1 cellular context compared by ENCODE assay signal in the genomic region with DNA sequence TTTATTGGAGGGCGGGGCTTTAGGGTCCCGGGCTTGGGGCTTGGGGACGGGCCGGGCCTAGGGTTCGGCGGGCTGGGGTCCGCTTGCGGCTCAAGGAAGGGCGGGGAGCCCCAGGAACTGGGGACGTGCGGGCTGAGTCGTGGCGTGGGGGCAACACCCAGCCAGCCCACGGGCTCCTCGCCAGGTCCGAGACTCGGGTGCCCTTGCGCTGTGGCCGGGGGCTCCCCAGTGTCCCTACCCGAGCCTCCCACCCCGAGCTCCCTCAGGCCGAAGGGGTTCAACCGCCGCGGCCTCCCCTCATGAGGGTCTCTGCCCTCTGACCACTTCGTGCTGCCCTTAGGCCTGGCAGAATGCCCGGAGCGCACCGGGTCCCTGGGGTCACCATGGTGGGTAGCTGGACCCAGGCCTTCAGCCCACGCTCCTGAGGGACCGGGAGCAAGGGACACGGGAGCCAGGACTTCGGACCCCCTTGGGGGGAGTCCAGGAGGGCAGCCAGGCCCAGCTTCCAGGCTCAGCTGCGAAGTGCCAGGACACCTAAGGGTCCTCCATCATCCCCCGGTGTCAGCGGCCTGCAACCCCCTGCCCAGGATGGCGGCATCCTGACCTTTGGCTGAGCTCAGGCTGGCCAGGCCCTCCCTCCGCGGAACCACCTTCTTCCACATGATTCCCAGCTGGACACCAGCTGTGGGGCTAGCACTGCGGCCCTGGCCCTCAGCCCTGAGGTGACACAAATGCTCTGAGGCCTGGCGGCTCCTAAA.
A peak's percentile ranks its signal among the peaks of the same experiment; 100 is the strongest.
TF ChIP-seq lines count a peak whose summit lies in the region.

No MANE protein-coding gene starts in this region.

TF ChIP-seq in HepG2, 621 proteins besides CTCF, POLR2A, EP300 and RAD21 (continued from another document):
- TF ChIP-seq KMT2A (CRISPR knock-in tag; IDR thresholded peaks at IDR 0.05) (no peak), RBM22 (optimal IDR thresholded peaks at IDR 0.05; ENCODE audit: low read length) (no peak), AGO2 (optimal IDR thresholded peaks at IDR 0.05; ENCODE audit: low read depth, low read length) (peak; percentile 17), ZNF350 (CRISPR knock-in tag; IDR thresholded peaks at IDR 0.05; ENCODE audit: borderline replicate concordance, low read depth) (no peak), ZNF510 (CRISPR knock-in tag; IDR thresholded peaks at IDR 0.05; ENCODE audit: low read depth) (no peak), CHCHD3 (CRISPR knock-in tag; IDR thresholded peaks at IDR 0.05) (no peak), DR1 (CRISPR knock-in tag; IDR thresholded peaks at IDR 0.05) (no peak), CBX1 (IDR thresholded peaks at IDR 0.05; ENCODE audit: low read depth) (peak; percentile 36), ZSCAN29 (CRISPR knock-in tag; conservative IDR thresholded peaks at IDR 0.05) (no peak), KDM4B (CRISPR knock-in tag; IDR thresholded peaks at IDR 0.05) (no peak), ZNF558 (CRISPR knock-in tag; IDR thresholded peaks at IDR 0.05; ENCODE audit: borderline replicate concordance) (peak; percentile 81), ZMYM3 (CRISPR knock-in tag; IDR thresholded peaks at IDR 0.05) (peak; percentile 33; the same call in 1 of the 2 replicates), JDP2 (CRISPR knock-in tag; IDR thresholded peaks at IDR 0.05; ENCODE audit: borderline replicate concordance) (no peak), RBFOX2 (IDR thresholded peaks at IDR 0.05; ENCODE audit: low read depth, low read length) (peak; percentile 63; the same call in 1 of the 2 replicates), TCF12 (IDR thresholded peaks at IDR 0.05) (no peak), TCF12 (CRISPR knock-in tag; IDR thresholded peaks at IDR 0.05) (no peak), DNMT3B (CRISPR knock-in tag; conservative IDR thresholded peaks at IDR 0.05) (no peak), NPAS2 (CRISPR knock-in tag; IDR thresholded peaks at IDR 0.05; ENCODE audit: borderline replicate concordance) (no peak), SIX4 (CRISPR knock-in tag; IDR thresholded peaks at IDR 0.05) (no peak), ZNF839 (CRISPR knock-in tag; IDR thresholded peaks at IDR 0.05; ENCODE audit: borderline replicate concordance) (no peak; the same call in 1 of the 2 replicates), TOE1 (CRISPR knock-in tag; IDR thresholded peaks at IDR 0.05) (no peak), ESRRA (CRISPR knock-in tag; IDR thresholded peaks at IDR 0.05; ENCODE audit: low read depth) (0 out of 2 replicates have a peak, but pooled peaks have one; percentile 38), GATA4 (IDR thresholded peaks at IDR 0.05; ENCODE audit: borderline replicate concordance, low read depth) (no peak), NBN (conservative IDR thresholded peaks at IDR 0.05) (no peak), MTF1 (CRISPR knock-in tag; IDR thresholded peaks at IDR 0.05) (no peak), FIP1L1 (IDR thresholded peaks at IDR 0.05; ENCODE audit: borderline replicate concordance, insufficient read depth, low read depth, low read length) (no peak), CBX2 (IDR thresholded peaks at IDR 0.05; ENCODE audit: low read depth, low read length) (no peak), CBX2 (CRISPR knock-in tag; IDR thresholded peaks at IDR 0.05; ENCODE audit: low read depth) (no peak), ZNF737 (CRISPR knock-in tag; IDR thresholded peaks at IDR 0.05; ENCODE audit: borderline replicate concordance) (0 out of 2 replicates have a peak, but pooled peaks have one; percentile 59), NFRKB (IDR thresholded peaks at IDR 0.05) (no peak), NRL (CRISPR knock-in tag; IDR thresholded peaks at IDR 0.05; ENCODE audit: borderline replicate concordance) (peak; percentile 27; the same call in 1 of the 2 replicates)
- TF ChIP-seq, protein P1, sequence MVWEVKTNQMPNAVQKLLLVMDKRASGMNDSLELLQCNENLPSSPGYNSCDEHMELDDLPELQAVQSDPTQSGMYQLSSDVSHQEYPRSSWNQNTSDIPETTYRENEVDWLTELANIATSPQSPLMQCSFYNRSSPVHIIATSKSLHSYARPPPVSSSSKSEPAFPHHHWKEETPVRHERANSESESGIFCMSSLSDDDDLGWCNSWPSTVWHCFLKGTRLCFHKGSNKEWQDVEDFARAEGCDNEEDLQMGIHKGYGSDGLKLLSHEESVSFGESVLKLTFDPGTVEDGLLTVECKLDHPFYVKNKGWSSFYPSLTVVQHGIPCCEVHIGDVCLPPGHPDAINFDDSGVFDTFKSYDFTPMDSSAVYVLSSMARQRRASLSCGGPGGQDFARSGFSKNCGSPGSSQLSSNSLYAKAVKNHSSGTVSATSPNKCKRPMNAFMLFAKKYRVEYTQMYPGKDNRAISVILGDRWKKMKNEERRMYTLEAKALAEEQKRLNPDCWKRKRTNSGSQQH (CRISPR knock-in tag; IDR thresholded peaks at IDR 0.05; ENCODE audit: low read depth): no peak
- TF ChIP-seq, protein P2, sequence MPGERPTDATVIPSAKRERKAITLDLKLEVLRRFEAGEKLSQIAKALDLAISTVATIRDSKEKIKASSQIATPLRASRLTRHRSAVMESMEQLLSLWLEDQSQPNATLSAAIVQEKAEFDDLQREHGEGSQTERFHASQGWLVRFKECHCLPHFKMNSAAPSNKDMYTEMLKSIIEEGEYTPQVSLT (CRISPR knock-in tag; IDR thresholded peaks at IDR 0.05; ENCODE audit: borderline replicate concordance, low read depth): no peak
- TF ChIP-seq, protein P3, sequence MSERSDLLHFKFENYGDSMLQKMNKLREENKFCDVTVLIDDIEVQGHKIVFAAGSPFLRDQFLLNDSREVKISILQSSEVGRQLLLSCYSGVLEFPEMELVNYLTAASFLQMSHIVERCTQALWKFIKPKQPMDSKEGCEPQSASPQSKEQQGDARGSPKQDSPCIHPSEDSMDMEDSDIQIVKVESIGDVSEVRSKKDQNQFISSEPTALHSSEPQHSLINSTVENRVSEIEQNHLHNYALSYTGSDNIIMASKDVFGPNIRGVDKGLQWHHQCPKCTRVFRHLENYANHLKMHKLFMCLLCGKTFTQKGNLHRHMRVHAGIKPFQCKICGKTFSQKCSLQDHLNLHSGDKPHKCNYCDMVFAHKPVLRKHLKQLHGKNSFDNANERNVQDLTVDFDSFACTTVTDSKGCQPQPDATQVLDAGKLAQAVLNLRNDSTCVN (CRISPR knock-in tag; IDR thresholded peaks at IDR 0.05; ENCODE audit: borderline replicate concordance): no peak; the same call in 1 of the 2 replicates
- TF ChIP-seq, protein P4, sequence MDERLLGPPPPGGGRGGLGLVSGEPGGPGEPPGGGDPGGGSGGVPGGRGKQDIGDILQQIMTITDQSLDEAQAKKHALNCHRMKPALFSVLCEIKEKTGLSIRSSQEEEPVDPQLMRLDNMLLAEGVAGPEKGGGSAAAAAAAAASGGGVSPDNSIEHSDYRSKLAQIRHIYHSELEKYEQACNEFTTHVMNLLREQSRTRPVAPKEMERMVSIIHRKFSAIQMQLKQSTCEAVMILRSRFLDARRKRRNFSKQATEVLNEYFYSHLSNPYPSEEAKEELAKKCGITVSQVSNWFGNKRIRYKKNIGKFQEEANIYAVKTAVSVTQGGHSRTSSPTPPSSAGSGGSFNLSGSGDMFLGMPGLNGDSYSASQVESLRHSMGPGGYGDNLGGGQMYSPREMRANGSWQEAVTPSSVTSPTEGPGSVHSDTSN (CRISPR knock-in tag; IDR thresholded peaks at IDR 0.05): no peak
- TF ChIP-seq, protein P5, sequence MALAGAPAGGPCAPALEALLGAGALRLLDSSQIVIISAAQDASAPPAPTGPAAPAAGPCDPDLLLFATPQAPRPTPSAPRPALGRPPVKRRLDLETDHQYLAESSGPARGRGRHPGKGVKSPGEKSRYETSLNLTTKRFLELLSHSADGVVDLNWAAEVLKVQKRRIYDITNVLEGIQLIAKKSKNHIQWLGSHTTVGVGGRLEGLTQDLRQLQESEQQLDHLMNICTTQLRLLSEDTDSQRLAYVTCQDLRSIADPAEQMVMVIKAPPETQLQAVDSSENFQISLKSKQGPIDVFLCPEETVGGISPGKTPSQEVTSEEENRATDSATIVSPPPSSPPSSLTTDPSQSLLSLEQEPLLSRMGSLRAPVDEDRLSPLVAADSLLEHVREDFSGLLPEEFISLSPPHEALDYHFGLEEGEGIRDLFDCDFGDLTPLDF (CRISPR knock-in tag; IDR thresholded peaks at IDR 0.05): no peak
- TF ChIP-seq, protein P6, sequence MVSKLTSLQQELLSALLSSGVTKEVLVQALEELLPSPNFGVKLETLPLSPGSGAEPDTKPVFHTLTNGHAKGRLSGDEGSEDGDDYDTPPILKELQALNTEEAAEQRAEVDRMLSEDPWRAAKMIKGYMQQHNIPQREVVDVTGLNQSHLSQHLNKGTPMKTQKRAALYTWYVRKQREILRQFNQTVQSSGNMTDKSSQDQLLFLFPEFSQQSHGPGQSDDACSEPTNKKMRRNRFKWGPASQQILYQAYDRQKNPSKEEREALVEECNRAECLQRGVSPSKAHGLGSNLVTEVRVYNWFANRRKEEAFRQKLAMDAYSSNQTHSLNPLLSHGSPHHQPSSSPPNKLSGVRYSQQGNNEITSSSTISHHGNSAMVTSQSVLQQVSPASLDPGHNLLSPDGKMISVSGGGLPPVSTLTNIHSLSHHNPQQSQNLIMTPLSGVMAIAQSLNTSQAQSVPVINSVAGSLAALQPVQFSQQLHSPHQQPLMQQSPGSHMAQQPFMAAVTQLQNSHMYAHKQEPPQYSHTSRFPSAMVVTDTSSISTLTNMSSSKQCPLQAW (CRISPR knock-in tag; IDR thresholded peaks at IDR 0.05): peak; percentile 74
